In genomic region chr12:26080911-26081310, GRCh38 we compare ENCODE assay signal across 18 cellular contexts. TPM values are rescaled to one million over a fixed set of nuclear protein-coding genes. Genes with fewer than 3 reads are reported as not detected.
DNase-seq lines count a peak whose midpoint lies in the region; ATAC-seq and TF ChIP-seq lines count a peak whose summit lies in the region.
"Had no signal": no experiment of that assay in that cellular context is flagged by ENCODE, and none has a peak within 500 bp of the region (broad histone marks: within the 10 kb centered on the region; RNA-seq: fewer than 3 reads in every experiment).

No MANE protein-coding gene starts in this region.

- H3K27ac ChIP-seq in HL-60 (replicated peaks) = no peak overlapping the region
- H3K27ac ChIP-seq: BLaER1, Peyer's patch, SK-N-MC had no signal

- no peaks in the 10 kb centered on the region for H3K36me3 Mint-ChIP-seq in naive thymus-derived CD8-positive, alpha-beta T cell
- H3K36me3 Mint-ChIP-seq: CD8-positive, alpha-beta T cell had no signal

- no peak for TF ChIP-seq CTCF in HL-60 (IDR thresholded peaks at IDR 0.05; ENCODE audit: insufficient read depth, low read length)

- no peak overlapping the region for H3K4me3 Mint-ChIP-seq in naive thymus-derived CD8-positive, alpha-beta T cell
- H3K4me3 Mint-ChIP-seq: CD8-positive, alpha-beta T cell; HFFc6; T-helper 1 cell treated with Interleukin-12 subunit alpha and Interleukin-12 subunit beta and Interleukin-4 antibody, amounts not matched to agents 30 μg/mL and 1 μg/mL, for 36 hours had no signal

- H3K27me3 Mint-ChIP-seq in naive thymus-derived CD8-positive, alpha-beta T cell = peaks cover 0 to 4% (median 0%) of the 10 kb centered on the region in 5 donors

- no peak for ATAC-seq in HG02870 (IDR thresholded peaks at IDR 0.05; ENCODE audit: unreplicated experiment)
- ATAC-seq in naive thymus-derived CD8-positive, alpha-beta T cell = no peak
- ATAC-seq: CD8-positive, alpha-beta T cell had no signal

- no peaks in the 10 kb centered on the region for H3K4me1 Mint-ChIP-seq in naive thymus-derived CD8-positive, alpha-beta T cell

- H3K9me3 Mint-ChIP-seq in naive thymus-derived CD8-positive, alpha-beta T cell = peaks cover 0 to 23% (median 10%) of the 10 kb centered on the region in 9 donors

- no peak overlapping the region for H3K27ac Mint-ChIP-seq in naive thymus-derived CD8-positive, alpha-beta T cell
- H3K27ac Mint-ChIP-seq: CD8-positive, alpha-beta T cell; HFFc6; T-helper 1 cell treated with Interleukin-12 subunit alpha and Interleukin-12 subunit beta and Interleukin-4 antibody, amounts not matched to agents 30 μg/mL and 1 μg/mL, for 36 hours had no signal

- POLR2A ChIA-PET in naive thymus-derived CD8-positive, alpha-beta T cell (lab: Charles Lee) = interaction anchor here (0.6 kb wide), 1 partner anchor 216 kb away, joined by 3 read pairs; no protein-coding TSS in a partner anchor

- no peak overlapping the region for H3K4me3 ChIP-seq in HL-60 (replicated peaks; ENCODE audit: insufficient read depth, low read length)
- H3K4me3 ChIP-seq: BLaER1, MG63, Peyer's patch, SK-N-MC had no signal

- H3K27me3 ChIP-seq in HL-60 (ENCODE audit: insufficient read depth, poor library complexity, severe bottlenecking) = no peaks in the 10 kb centered on the region
- H3K27me3 ChIP-seq: BLaER1, MG63, Peyer's patch had no signal

- DNase-seq in HL-60 (ENCODE audit: low read depth in 1 of 2, low spot score in 1 of 2) (peak; percentile 33 to 57), NOMO-1 (lab: John Stamatoyannopoulos, UW; ENCODE audit: unreplicated experiment in 2 of 2) (peak; percentile 42 to 81), SKM-1 (lab: John Stamatoyannopoulos, UW; ENCODE audit: unreplicated experiment) (peak; percentile 11), pons (ENCODE audit: low spot score) (peak; percentile 38), GM19240 (ENCODE audit: insufficient read length, low spot score) (no peak)
- no peak for DNase-seq in naive thymus-derived CD8-positive, alpha-beta T cell
- DNase-seq: CD8-positive, alpha-beta T cell; HFFc6; Karpas-422; MG63; NCI-H1694 treated with DMSO at 0.1 percent for 48 hours; NCI-H510A; NCI-H82; Peyer's patch had no signal

RNA-seq across cellular contexts. Expression of gene BHLHE41, which starts 43.9 kb away (rescaled TPM):
- under 1 TPM; 0.08 to 0.44 TPM for total RNA-seq in naive thymus-derived CD8-positive, alpha-beta T cell
- polyA plus RNA-seq in naive thymus-derived CD8-positive, alpha-beta T cell = under 1 TPM in 1 of 3 donors, not detected in 2; 0.41 TPM
- total RNA-seq: CD8-positive, alpha-beta T cell had no signal

Comparison
In these comparisons a context has a peak if more than half of its experiments do, and no peak if none do; other contexts are left out.
1. DNase-seq: peak in HL-60 (2 of 2), NOMO-1 (2 of 2), SKM-1 (single experiment) and pons (single experiment); none in GM19240 (single experiment) and naive thymus-derived CD8-positive, alpha-beta T cell (0 of 10).